ENCODE assay signal across 8 cellular contexts in genomic region chr2:8544786-8545631, GRCh38.
DNase-seq lines count a peak whose midpoint lies in the region; FAIRE-seq and TF ChIP-seq lines count a peak whose summit lies in the region.

No MANE protein-coding gene starts in this region.

- H3K4me3 ChIP-seq in HEK293 (ENCODE audit: low read depth, low read length) (no peak overlapping the region), NB4 (ENCODE audit: low read depth, low read length) (no peak overlapping the region), muscle layer of duodenum (ENCODE audit: low read depth in 1 of 2, low read length in 2 of 2) (no peak overlapping the region)

- H3K4me1 ChIP-seq in HEK293 (ENCODE audit: control insufficient read depth, insufficient read depth, low read length), result no peaks in the 10 kb centered on the region
- peaks cover 0 to 8% of the 10 kb centered on the region in 2 donors for H3K4me1 ChIP-seq in muscle layer of duodenum (ENCODE audit: control insufficient read depth in 1 of 2, insufficient read depth in 2 of 2, low read length in 2 of 2)

- POLR2A ChIA-PET in HEK293 (lab: Yijun Ruan, JAX), result interaction anchor here (2.5 kb wide), 1 partner anchor 137 kb away, joined by 11 read pairs; the partner anchor contains the start of gene ID2

- TF ChIP-seq CTCF in HEK293 (tag by site-specific recombination; IDR thresholded peaks at IDR 0.05) (0 out of 2 replicates have a peak, but pooled peaks have one; percentile 32), NB4 (IDR thresholded peaks at IDR 0.05; ENCODE audit: low read depth, low read length) (peak; percentile 48)

- H3K27ac ChIP-seq in HEK293 (ENCODE audit: extremely low read depth, low read depth, low read length), result no peak overlapping the region
- peak overlapping the region; percentile 51 for H3K27ac ChIP-seq in muscle layer of duodenum (ENCODE audit: low read length)

- DNase-seq in GM12892 (ENCODE audit: insufficient read length) (peak; percentile 70), NB4 (ENCODE audit: low read depth) (peak; percentile 99), cerebellar cortex (ENCODE audit: low spot score) (peak; percentile 45), NCI-H128 (lab: John Stamatoyannopoulos, UW; ENCODE audit: unreplicated experiment) (no peak)
- DNase-seq in activated CD4-positive, CD25-positive, alpha-beta regulatory T cell treated with anti-CD3 and anti-CD28 coated beads, Interleukin-2, amount 50 U/mL, for 16 hours (ENCODE audit: low read depth, low spot score), result peak; percentile 54
- DNase-seq in stimulated activated CD8-positive, alpha-beta memory T cell treated with anti-CD3 and anti-CD28 coated beads, Interleukin-7, amount 100 ng/mL, for 4 hours (ENCODE audit: low read depth in 2 of 2), result peak; percentile 87 to 89

- H3K27me3 ChIP-seq in muscle layer of duodenum (ENCODE audit: low read depth, low read length), result no peaks in the 10 kb centered on the region

- peak; percentile 27 for FAIRE-seq in GM12892 (lab: Jason Lieb, UNC)

- TF ChIP-seq POLR2A in GM12892 (IDR thresholded peaks at IDR 0.05; ENCODE audit: low read depth, low read length) (no peak; the same call in 1 of the 2 replicates), NB4 (IDR thresholded peaks at IDR 0.05; ENCODE audit: extremely low read depth, insufficient read length) (peak; percentile 27)

- CTCF ChIA-PET in HEK293 (lab: Yijun Ruan, JAX), result interaction anchor here (0.7 to 1.9 kb wide), 3 partner anchors 23 to 1128 kb away, joined by 3 to 6 read pairs (median 4); no protein-coding TSS in a partner anchor

- H3K9me3 ChIP-seq in HEK293 (ENCODE audit: control insufficient read depth, insufficient read depth, low read depth, low read length) (no peaks in the 10 kb centered on the region), muscle layer of duodenum (ENCODE audit: control insufficient read depth in 1 of 2, low read length in 2 of 2) (no peaks in the 10 kb centered on the region)

- H3K36me3 ChIP-seq in HEK293 (ENCODE audit: control insufficient read depth in 2 of 2, insufficient read depth in 1 of 2, low read length in 2 of 2) (no peaks in the 10 kb centered on the region), muscle layer of duodenum (ENCODE audit: control insufficient read depth in 1 of 2, insufficient read depth in 2 of 2, low read length in 2 of 2) (no peaks in the 10 kb centered on the region)

TF ChIP-seq in HEK293, 187 proteins besides CTCF, POLR2A, EP300 and RAD21:
- no peak for TF ChIP-seq ZFP3 (tag by site-specific recombination; IDR thresholded peaks at IDR 0.05; ENCODE audit: low read depth)
- peak; percentile 82 for TF ChIP-seq EGR2 (tag by site-specific recombination; IDR thresholded peaks at IDR 0.05; ENCODE audit: low read depth)
- TF ChIP-seq FEZF1 (tag by site-specific recombination; IDR thresholded peaks at IDR 0.05), result no peak
- TF ChIP-seq ZBTB1 (tag by site-specific recombination; IDR thresholded peaks at IDR 0.05), result no peak
- TF ChIP-seq ZNF132 (tag by site-specific recombination; IDR thresholded peaks at IDR 0.05; ENCODE audit: borderline replicate concordance), result no peak
- TF ChIP-seq ZFHX2 (tag by site-specific recombination; conservative IDR thresholded peaks at IDR 0.05), result peak; percentile 67; the same call in 1 of the 2 replicates
- TF ChIP-seq, protein P1, sequence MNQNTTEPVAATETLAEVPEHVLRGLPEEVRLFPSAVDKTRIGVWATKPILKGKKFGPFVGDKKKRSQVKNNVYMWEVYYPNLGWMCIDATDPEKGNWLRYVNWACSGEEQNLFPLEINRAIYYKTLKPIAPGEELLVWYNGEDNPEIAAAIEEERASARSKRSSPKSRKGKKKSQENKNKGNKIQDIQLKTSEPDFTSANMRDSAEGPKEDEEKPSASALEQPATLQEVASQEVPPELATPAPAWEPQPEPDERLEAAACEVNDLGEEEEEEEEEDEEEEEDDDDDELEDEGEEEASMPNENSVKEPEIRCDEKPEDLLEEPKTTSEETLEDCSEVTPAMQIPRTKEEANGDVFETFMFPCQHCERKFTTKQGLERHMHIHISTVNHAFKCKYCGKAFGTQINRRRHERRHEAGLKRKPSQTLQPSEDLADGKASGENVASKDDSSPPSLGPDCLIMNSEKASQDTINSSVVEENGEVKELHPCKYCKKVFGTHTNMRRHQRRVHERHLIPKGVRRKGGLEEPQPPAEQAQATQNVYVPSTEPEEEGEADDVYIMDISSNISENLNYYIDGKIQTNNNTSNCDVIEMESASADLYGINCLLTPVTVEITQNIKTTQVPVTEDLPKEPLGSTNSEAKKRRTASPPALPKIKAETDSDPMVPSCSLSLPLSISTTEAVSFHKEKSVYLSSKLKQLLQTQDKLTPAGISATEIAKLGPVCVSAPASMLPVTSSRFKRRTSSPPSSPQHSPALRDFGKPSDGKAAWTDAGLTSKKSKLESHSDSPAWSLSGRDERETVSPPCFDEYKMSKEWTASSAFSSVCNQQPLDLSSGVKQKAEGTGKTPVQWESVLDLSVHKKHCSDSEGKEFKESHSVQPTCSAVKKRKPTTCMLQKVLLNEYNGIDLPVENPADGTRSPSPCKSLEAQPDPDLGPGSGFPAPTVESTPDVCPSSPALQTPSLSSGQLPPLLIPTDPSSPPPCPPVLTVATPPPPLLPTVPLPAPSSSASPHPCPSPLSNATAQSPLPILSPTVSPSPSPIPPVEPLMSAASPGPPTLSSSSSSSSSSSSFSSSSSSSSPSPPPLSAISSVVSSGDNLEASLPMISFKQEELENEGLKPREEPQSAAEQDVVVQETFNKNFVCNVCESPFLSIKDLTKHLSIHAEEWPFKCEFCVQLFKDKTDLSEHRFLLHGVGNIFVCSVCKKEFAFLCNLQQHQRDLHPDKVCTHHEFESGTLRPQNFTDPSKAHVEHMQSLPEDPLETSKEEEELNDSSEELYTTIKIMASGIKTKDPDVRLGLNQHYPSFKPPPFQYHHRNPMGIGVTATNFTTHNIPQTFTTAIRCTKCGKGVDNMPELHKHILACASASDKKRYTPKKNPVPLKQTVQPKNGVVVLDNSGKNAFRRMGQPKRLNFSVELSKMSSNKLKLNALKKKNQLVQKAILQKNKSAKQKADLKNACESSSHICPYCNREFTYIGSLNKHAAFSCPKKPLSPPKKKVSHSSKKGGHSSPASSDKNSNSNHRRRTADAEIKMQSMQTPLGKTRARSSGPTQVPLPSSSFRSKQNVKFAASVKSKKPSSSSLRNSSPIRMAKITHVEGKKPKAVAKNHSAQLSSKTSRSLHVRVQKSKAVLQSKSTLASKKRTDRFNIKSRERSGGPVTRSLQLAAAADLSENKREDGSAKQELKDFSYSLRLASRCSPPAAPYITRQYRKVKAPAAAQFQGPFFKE (tag by site-specific recombination; IDR thresholded peaks at IDR 0.05; ENCODE audit: borderline replicate concordance), result no peak
- no peak for TF ChIP-seq ZNF133 (tag by site-specific recombination; IDR thresholded peaks at IDR 0.05)
- TF ChIP-seq ZNF473 (tag by site-specific recombination; IDR thresholded peaks at IDR 0.05), result no peak
- no peak for TF ChIP-seq ZNF335 (tag by site-specific recombination; conservative IDR thresholded peaks at IDR 0.05)
